ENCODE assay signal across 1 cellular context in genomic region chr16:1767116-1767994, GRCh38.
TF ChIP-seq lines count a peak whose summit lies in the region.

No MANE protein-coding gene starts in this region.

TF ChIP-seq in GM12878, 131 proteins besides CTCF, POLR2A, EP300 and RAD21:
- peak; percentile 13; the same call in 1 of the 2 replicates for TF ChIP-seq POLR2AphosphoS5 (IDR thresholded peaks at IDR 0.05; ENCODE audit: low read length)
- no peak for TF ChIP-seq NFYA (IDR thresholded peaks at IDR 0.05; ENCODE audit: borderline replicate concordance, low read depth, low read length)
- TF ChIP-seq MAX (IDR thresholded peaks at IDR 0.05; ENCODE audit: low read depth, low read length), result no peak
TF ChIP-seq in GM12878: peak in this region for 1.
